1 cellular context compared by ENCODE assay signal in genomic region chr6:83176256-83176655, GRCh38.
TF ChIP-seq lines count a peak whose summit lies in the region.

No MANE protein-coding gene starts in this region.

TF ChIP-seq in SK-N-SH treated with all-trans-retinoic acid at 6 μM for 48 hours, 23 proteins besides CTCF, POLR2A, EP300 and RAD21 (continued from another document):
- TF ChIP-seq TSHZ2 (CRISPR knock-in tag; IDR thresholded peaks at IDR 0.05): no peak
TF ChIP-seq in SK-N-SH treated with all-trans-retinoic acid at 6 μM for 48 hours: peak in this region for 0.
